Comparison of ENCODE assay signal across 1 cellular context in the genomic region with DNA sequence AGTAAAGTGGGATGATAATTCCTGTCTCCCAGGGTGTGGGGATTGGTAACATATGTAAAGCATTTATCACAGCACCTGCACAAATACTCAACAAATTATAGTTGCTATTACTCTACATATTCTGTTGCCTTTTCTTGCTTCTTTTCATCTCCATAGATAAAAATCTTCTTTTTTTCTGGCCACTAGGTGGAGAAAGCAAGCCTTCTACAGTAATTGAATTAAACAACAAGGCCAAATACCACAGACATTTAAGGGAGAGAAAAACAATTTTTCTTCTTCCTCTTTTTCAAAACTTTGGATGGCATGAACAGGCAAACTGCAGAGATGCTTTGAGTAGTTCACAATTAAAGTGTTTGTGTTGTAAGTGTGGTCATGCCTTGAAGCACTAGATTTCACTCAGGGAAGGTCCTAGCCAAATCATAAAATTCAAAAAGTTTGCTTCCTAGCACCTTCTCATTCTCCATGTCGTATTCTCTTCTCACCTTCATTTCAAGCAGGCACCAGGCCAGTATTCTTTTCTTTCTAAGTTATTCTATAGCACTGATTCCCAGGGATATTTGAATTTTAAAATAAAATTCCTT.
TF ChIP-seq lines count a peak whose summit lies in the region.

No MANE protein-coding gene starts in this region.

TF ChIP-seq in K562, 482 proteins besides CTCF, POLR2A, EP300 and RAD21 (continued from another document):
- TF ChIP-seq, protein P1, sequence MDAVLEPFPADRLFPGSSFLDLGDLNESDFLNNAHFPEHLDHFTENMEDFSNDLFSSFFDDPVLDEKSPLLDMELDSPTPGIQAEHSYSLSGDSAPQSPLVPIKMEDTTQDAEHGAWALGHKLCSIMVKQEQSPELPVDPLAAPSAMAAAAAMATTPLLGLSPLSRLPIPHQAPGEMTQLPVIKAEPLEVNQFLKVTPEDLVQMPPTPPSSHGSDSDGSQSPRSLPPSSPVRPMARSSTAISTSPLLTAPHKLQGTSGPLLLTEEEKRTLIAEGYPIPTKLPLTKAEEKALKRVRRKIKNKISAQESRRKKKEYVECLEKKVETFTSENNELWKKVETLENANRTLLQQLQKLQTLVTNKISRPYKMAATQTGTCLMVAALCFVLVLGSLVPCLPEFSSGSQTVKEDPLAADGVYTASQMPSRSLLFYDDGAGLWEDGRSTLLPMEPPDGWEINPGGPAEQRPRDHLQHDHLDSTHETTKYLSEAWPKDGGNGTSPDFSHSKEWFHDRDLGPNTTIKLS (IDR thresholded peaks at IDR 0.05; ENCODE audit: borderline replicate concordance, low read depth): no peak
- no peak for TF ChIP-seq PYGO2 (tag; IDR thresholded peaks at IDR 0.05)
- TF ChIP-seq ZNF408 (CRISPR knock-in tag; IDR thresholded peaks at IDR 0.05; ENCODE audit: low read depth): no peak
- no peak for TF ChIP-seq ADNP (tag; IDR thresholded peaks at IDR 0.05)
- TF ChIP-seq YY1 (IDR thresholded peaks at IDR 0.05; ENCODE audit: borderline replicate concordance in 1 of 3, control insufficient read depth in 1 of 3, extremely low read depth in 1 of 3, insufficient read depth in 3 of 3, insufficient read length in 1 of 3, insufficient replicate concordance in 2 of 3, low read depth in 1 of 3, low read length in 2 of 3): no peak
- TF ChIP-seq, protein P2, sequence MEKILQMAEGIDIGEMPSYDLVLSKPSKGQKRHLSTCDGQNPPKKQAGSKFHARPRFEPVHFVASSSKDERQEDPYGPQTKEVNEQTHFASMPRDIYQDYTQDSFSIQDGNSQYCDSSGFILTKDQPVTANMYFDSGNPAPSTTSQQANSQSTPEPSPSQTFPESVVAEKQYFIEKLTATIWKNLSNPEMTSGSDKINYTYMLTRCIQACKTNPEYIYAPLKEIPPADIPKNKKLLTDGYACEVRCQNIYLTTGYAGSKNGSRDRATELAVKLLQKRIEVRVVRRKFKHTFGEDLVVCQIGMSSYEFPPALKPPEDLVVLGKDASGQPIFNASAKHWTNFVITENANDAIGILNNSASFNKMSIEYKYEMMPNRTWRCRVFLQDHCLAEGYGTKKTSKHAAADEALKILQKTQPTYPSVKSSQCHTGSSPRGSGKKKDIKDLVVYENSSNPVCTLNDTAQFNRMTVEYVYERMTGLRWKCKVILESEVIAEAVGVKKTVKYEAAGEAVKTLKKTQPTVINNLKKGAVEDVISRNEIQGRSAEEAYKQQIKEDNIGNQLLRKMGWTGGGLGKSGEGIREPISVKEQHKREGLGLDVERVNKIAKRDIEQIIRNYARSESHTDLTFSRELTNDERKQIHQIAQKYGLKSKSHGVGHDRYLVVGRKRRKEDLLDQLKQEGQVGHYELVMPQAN (IDR thresholded peaks at IDR 0.05; ENCODE audit: borderline replicate concordance): no peak
- no peak for TF ChIP-seq GABPB1 (CRISPR knock-in tag; IDR thresholded peaks at IDR 0.05)
- TF ChIP-seq WHSC1 (IDR thresholded peaks at IDR 0.05; ENCODE audit: low read length): no peak
